Comparison of ENCODE assay signal across 8 cellular contexts in the genomic region with DNA sequence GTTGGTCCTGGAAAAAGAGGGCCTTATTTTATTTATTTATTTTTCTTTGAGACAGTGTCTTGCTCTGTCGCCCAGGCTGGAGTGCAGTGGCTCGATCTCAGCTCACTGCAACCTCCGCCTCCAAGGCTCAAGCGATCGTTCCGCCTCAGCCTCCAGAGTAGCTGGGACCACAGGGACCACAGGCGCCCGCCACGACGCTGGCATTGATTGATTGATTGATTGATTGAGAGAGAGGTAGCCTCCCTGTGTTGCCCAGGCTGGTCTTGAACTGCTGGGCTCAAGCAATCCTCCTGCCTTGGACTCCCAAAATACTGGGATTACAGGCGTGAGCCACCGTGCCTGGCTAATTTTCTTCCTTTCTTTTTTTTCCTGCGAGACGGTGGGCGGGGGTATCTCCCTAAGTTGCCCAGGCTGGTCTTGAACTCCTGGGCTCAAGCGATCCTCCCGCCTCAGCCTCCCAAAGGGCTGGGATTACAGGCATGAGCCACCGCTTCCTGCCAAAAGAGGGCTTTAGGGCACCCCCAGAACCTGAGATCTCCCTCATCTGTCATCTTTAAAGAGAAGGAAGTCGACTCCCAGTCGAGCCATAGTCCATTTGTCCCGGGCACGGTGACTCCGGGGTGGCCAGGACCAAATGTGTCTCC. TPM values are rescaled to one million over a fixed set of nuclear protein-coding genes. Genes with fewer than 3 reads are reported as not detected.
DNase-seq lines count a peak whose midpoint lies in the region; ATAC-seq and TF ChIP-seq lines count a peak whose summit lies in the region.
"Not testable (repeated sequence)": the region's sequence is repeated elsewhere in the genome, so short reads cannot be mapped to it uniquely, and the experiment has no call there.

No MANE protein-coding gene starts in this region.

- POLR2A ChIA-PET in WTC11 (lab: Charles Lee): not testable (repeated sequence)

- not testable (repeated sequence) for H3K27me3 ChIP-seq in HUES48 (ENCODE audit: control insufficient read depth, insufficient read depth, low read length); lung (ENCODE audit: control insufficient read depth, insufficient read depth); psoas muscle (ENCODE audit: insufficient read depth in 3 of 3, low read length in 2 of 3); uterus

- H3K27me3 Mint-ChIP-seq in WTC11 (ENCODE audit: low read depth) (peaks cover 21% of the 10 kb centered on the region), brain (peaks cover 34% of the 10 kb centered on the region)

- H3K4me3 Mint-ChIP-seq in WTC11 (peak overlapping the region; percentile 97), brain (peak overlapping the region; percentile 87 to 98 (median 96))

- not testable (repeated sequence) for H3K9me3 ChIP-seq in HUES48 (ENCODE audit: control insufficient read depth, insufficient read depth, low read length); lung (ENCODE audit: control insufficient read depth in 2 of 2, insufficient read depth in 1 of 2, low read length in 1 of 2); psoas muscle; uterus

- H3K4me1 Mint-ChIP-seq in WTC11: not testable (repeated sequence)
- H3K4me1 Mint-ChIP-seq in brain: peaks cover 26% of the 10 kb centered on the region

- CTCF ChIA-PET in WTC11 (lab: Charles Lee): interaction anchor here (0.6 to 1.6 kb wide), 3 partner anchors 70 to 185 kb away, joined by 3 read pairs; no protein-coding TSS in a partner anchor

- peak overlapping the region; percentile 69 for H3K27ac ChIP-seq in HUES48 (ENCODE audit: low read depth, low read length)
- peak overlapping the region; percentile 40 to 80 for H3K27ac ChIP-seq in lung (ENCODE audit: low read depth in 1 of 2, low read length in 1 of 2)
- peak overlapping the region; percentile 86 for H3K27ac ChIP-seq in psoas muscle
- H3K27ac ChIP-seq in uterus: peak overlapping the region; percentile 64 to 75

- H3K36me3 ChIP-seq in HUES48 (ENCODE audit: control insufficient read depth, insufficient read depth, low read length); lung (ENCODE audit: control insufficient read depth in 2 of 2, insufficient read depth in 2 of 2, low read length in 2 of 2); psoas muscle (ENCODE audit: insufficient read depth in 1 of 2, low read depth in 1 of 2); uterus: not testable (repeated sequence)

- not testable (repeated sequence) for H3K9me3 Mint-ChIP-seq in WTC11, brain

- H3K4me3 ChIP-seq in GM12865 (ENCODE audit: low read depth, low read length): peak overlapping the region; percentile 74
- H3K4me3 ChIP-seq in HUES48 (ENCODE audit: low read depth, low read length): peak overlapping the region; percentile 99
- H3K4me3 ChIP-seq in fibroblast of pulmonary artery (replicated peaks; ENCODE audit: low read depth, low read length): peak overlapping the region; percentile 74
- peak overlapping the region; percentile 65 for H3K4me3 ChIP-seq in lung
- H3K4me3 ChIP-seq in psoas muscle: peak overlapping the region; percentile 82
- H3K4me3 ChIP-seq in uterus: peak overlapping the region; percentile 59 to 72

- not testable (repeated sequence) for ATAC-seq in WTC11; lung (ENCODE audit: insufficient read depth, low FRiP score); psoas muscle

- TF ChIP-seq CTCF in GM12865 (IDR thresholded peaks at IDR 0.05; ENCODE audit: insufficient read depth, low read depth, low read length, missing control alignments); WTC11 (IDR thresholded peaks at IDR 0.05); brain (conservative IDR thresholded peaks at IDR 0.05); fibroblast of pulmonary artery (IDR thresholded peaks at IDR 0.05; ENCODE audit: low read length, missing control alignments); lung (IDR thresholded peaks at IDR 0.05; ENCODE audit: control extremely low read depth, extremely low read depth); psoas muscle (IDR thresholded peaks at IDR 0.05); uterus (IDR thresholded peaks at IDR 0.05): not testable (repeated sequence)

- WGBS in lung, 2 donors: 69% methylated on average over 23 of the region's 23 CpGs
- 59 to 65% (median 64%) methylated on average over 23 of the region's 23 CpGs for WGBS in psoas muscle, 3 donors

- intact Hi-C loops in psoas muscle (cut with DNase I); uterus (cut with DNase I; ENCODE audit: low total_unique reads): not testable (repeated sequence)

- DNase-seq in GM12865 (ENCODE audit: low read depth); WTC11 (ENCODE audit: low spot score); fibroblast of pulmonary artery (ENCODE audit: low read depth); lung (ENCODE audit: low spot score); uterus: not testable (repeated sequence)
- DNase-seq in psoas muscle: peak in 1 of 2 donors; percentile 22

- H3K4me1 ChIP-seq in HUES48 (ENCODE audit: control insufficient read depth, insufficient read depth, low read length); lung (ENCODE audit: control insufficient read depth in 2 of 2, insufficient read depth in 2 of 2, low read length in 2 of 2); psoas muscle; uterus: not testable (repeated sequence)

- H3K27ac Mint-ChIP-seq in WTC11: 0 out of 2 replicates have a peak overlapping the region, but pooled peaks have one; percentile 63
- H3K27ac Mint-ChIP-seq in brain: peak overlapping the region; percentile 83 to 98 (median 93)

- H3K36me3 Mint-ChIP-seq in WTC11, brain: not testable (repeated sequence)

- not testable (repeated sequence) for TF ChIP-seq POLR2A in uterus (IDR thresholded peaks at IDR 0.05)

- peak overlapping the region; percentile 93 for H3K9ac ChIP-seq in HUES48 (ENCODE audit: low read depth, low read length)

RNA-seq across cellular contexts. Expression of gene ASAH2B, which starts 0.6 kb away (rescaled TPM):
- 5.7 to 8.6 TPM (median 7.8 TPM) in 3 replicates for total RNA-seq in WTC11 (2021)
- polyA plus RNA-seq in brain (ENCODE audit: insufficient read depth, low read depth, low replicate concordance): 3.9 TPM
- total RNA-seq in lung: 1 to 10 TPM; 3.6 to 6.1 TPM
- 1 to 10 TPM; 2.9 to 3.1 TPM for polyA plus RNA-seq in lung
- total RNA-seq in psoas muscle: 1 to 10 TPM; 2.2 to 5.0 (median 3.0) TPM
- polyA plus RNA-seq in psoas muscle: 1 to 10 TPM; 1.5 to 1.9 (median 1.6) TPM
- 1 to 10 TPM in 2 of 4 donors, under 1 TPM in 2; under 0.01 to 9.0 (median 1.7) TPM for total RNA-seq in uterus
